ENCODE assay signal across 13 cellular contexts in the genomic region with DNA sequence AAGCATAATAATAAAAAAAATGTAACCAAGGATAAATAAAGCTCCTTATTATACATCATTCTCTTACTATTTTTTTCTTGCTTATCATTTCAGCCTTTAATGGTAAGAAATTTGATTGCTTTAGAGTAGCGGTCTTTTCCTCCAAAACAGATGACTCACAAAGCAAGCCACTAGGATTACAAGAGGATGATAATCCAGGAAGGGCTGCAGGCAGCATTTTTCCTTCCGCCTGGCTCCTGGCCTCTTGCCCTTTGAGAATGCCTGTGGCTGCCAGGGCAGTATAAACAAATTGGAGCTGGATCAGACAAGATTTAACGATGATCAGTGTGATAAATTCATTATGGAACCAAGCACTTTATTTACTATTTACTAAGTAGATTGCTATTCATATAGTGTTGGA.
DNase-seq lines count a peak whose midpoint lies in the region; ATAC-seq and TF ChIP-seq lines count a peak whose summit lies in the region.
"Had no signal": no experiment of that assay in that cellular context is flagged by ENCODE, and none has a peak within 500 bp of the region (broad histone marks: within the 10 kb centered on the region; RNA-seq: fewer than 3 reads in every experiment).

No MANE protein-coding gene starts in this region.

- no peak for ATAC-seq in HG02840 (IDR thresholded peaks at IDR 0.05; ENCODE audit: low FRiP score, unreplicated experiment)
- ATAC-seq: activated CD8-positive, alpha-beta T cell treated with anti-CD3 and anti-CD28 coated beads, Interleukin-2, amount 10 ng/mL, durations not matched to agents 7 days and 5 days had no signal

- in situ Hi-C loops in astrocyte of the spinal cord (cut with HindIII; ENCODE audit: low sequenced_read_pairs): no loop called here

- H3K4me3 ChIP-seq in LNCaP clone FGC (ENCODE audit: low read depth, low read length): no peak overlapping the region
- H3K4me3 ChIP-seq in astrocyte of the spinal cord (ENCODE audit: low read depth, low read length): no peak overlapping the region
- H3K4me3 ChIP-seq: suprapubic skin had no signal

- TF ChIP-seq CTCF in LNCaP clone FGC (IDR thresholded peaks at IDR 0.05; ENCODE audit: control insufficient read depth, extremely low read depth, insufficient read depth): no peak
- no peak for TF ChIP-seq CTCF in astrocyte of the spinal cord (IDR thresholded peaks at IDR 0.05; ENCODE audit: low read depth, low read length)

- DNase-seq in AG08396 (ENCODE audit: low spot score): peak; percentile 57
- DNase-seq in LNCaP clone FGC (ENCODE audit: low read depth): peak; percentile 68
- DNase-seq in astrocyte of the spinal cord (ENCODE audit: low read depth, low spot score): peak; percentile 62
- DNase-seq in kidney tubule cell (ENCODE audit: low spot score): peak; percentile 70
- no peak for DNase-seq in T-helper 1 cell
- DNase-seq in NCI-H187 (lab: John Stamatoyannopoulos, UW): no peak
- DNase-seq in NCI-H524 (lab: John Stamatoyannopoulos, UW): no peak
- DNase-seq: activated CD8-positive, alpha-beta T cell treated with anti-CD3 and anti-CD28 coated beads, Interleukin-2, amount 10 ng/mL, durations not matched to agents 7 days and 5 days; erythroblast; GF-D8; H9 had no signal

Comparison
In these comparisons a context has a peak if more than half of its experiments do, and no peak if none do; other contexts are left out.
1. DNase-seq: peak in AG08396 (single experiment), LNCaP clone FGC (single experiment), astrocyte of the spinal cord (single experiment) and kidney tubule cell (single experiment); none in T-helper 1 cell (0 of 5), NCI-H187 (0 of 2) and NCI-H524 (0 of 2).